14 cellular contexts compared by ENCODE assay signal in genomic region chr3:177110308-177111254, GRCh38.
DNase-seq lines count a peak whose midpoint lies in the region; ATAC-seq and TF ChIP-seq lines count a peak whose summit lies in the region.
"Had no signal": no experiment of that assay in that cellular context is flagged by ENCODE, and none has a peak within 500 bp of the region (broad histone marks: within the 10 kb centered on the region; RNA-seq: fewer than 3 reads in every experiment).

No MANE protein-coding gene starts in this region.

- no peak overlapping the region for H3K4me3 ChIP-seq in CD8-positive, alpha-beta T cell (ENCODE audit: low read depth, low read length)
- H3K4me3 ChIP-seq in mucosa of rectum (ENCODE audit: low read length in 2 of 2) (no peak overlapping the region), ovary (no peak overlapping the region)
- H3K4me3 ChIP-seq: coronary artery had no signal

- no peaks in the 10 kb centered on the region for H3K27me3 ChIP-seq in CD8-positive, alpha-beta T cell (ENCODE audit: insufficient read depth, low read length)
- H3K27me3 ChIP-seq in mucosa of rectum (ENCODE audit: control insufficient read depth in 2 of 2, insufficient read depth in 2 of 2, low read length in 2 of 2), result no peaks in the 10 kb centered on the region
- H3K27me3 ChIP-seq in ovary, result no peaks in the 10 kb centered on the region

- H3K27ac ChIP-seq in CD8-positive, alpha-beta T cell (ENCODE audit: low read depth, low read length), result peak overlapping the region; percentile 18
- peak overlapping the region; percentile 24 to 48 for H3K27ac ChIP-seq in mucosa of rectum (ENCODE audit: low read depth in 2 of 2, low read length in 2 of 2)
- H3K27ac ChIP-seq in ovary, result no peak overlapping the region
- H3K27ac ChIP-seq: coronary artery had no signal

- H3K36me3 ChIP-seq in CD8-positive, alpha-beta T cell (ENCODE audit: insufficient read depth, low read length), result no peaks in the 10 kb centered on the region
- no peaks in the 10 kb centered on the region for H3K36me3 ChIP-seq in mucosa of rectum (ENCODE audit: control insufficient read depth in 2 of 2, insufficient read depth in 2 of 2, low read length in 2 of 2)
- no peaks in the 10 kb centered on the region for H3K36me3 ChIP-seq in ovary

- POLR2A ChIA-PET in CD8-positive, alpha-beta T cell (lab: Charles Lee), result interaction anchor here (0.5 to 2.3 kb wide), 4 partner anchors 10 to 70 kb away, joined by 3 to 7 read pairs (median 3); no protein-coding TSS in a partner anchor
- POLR2A ChIA-PET in activated B cell treated with CpG ODN at 0.5 μM for 24 hours (lab: Charles Lee), result interaction anchor here (1.0 kb wide), 1 partner anchor 41 kb away, joined by 9 read pairs; no protein-coding TSS in a partner anchor

- CTCF ChIA-PET in CD8-positive, alpha-beta T cell (lab: Charles Lee), result no interaction called here
- CTCF ChIA-PET in activated B cell treated with CpG ODN at 0.5 μM for 24 hours (lab: Charles Lee), result no interaction called here

- peak overlapping the region; percentile 90 for H3K27ac Mint-ChIP-seq in CD8-positive, alpha-beta T cell
- peak overlapping the region; percentile 41 for H3K27ac Mint-ChIP-seq in activated B cell treated with CpG ODN at 0.5 μM for 24 hours

- no peaks in the 10 kb centered on the region for H3K9me3 ChIP-seq in CD8-positive, alpha-beta T cell (ENCODE audit: low read length)
- no peaks in the 10 kb centered on the region for H3K9me3 ChIP-seq in mucosa of rectum (ENCODE audit: control insufficient read depth in 2 of 2, low read length in 2 of 2)
- no peaks in the 10 kb centered on the region for H3K9me3 ChIP-seq in ovary
- H3K9me3 ChIP-seq: SK-N-SH had no signal

- ATAC-seq in CD8-positive, alpha-beta T cell, result peak; percentile 34
- ATAC-seq in GM19452 (IDR thresholded peaks at IDR 0.05; ENCODE audit: unreplicated experiment) (peak; percentile 25), activated B cell treated with CpG ODN at 0.5 μM for 24 hours (ENCODE audit: low read depth) (no peak), sciatic nerve (no peak), HG03378 (IDR thresholded peaks at IDR 0.05; ENCODE audit: unreplicated experiment) (no peak)

- no peak for TF ChIP-seq POLR2A in ovary (IDR thresholded peaks at IDR 0.05)

- no peak for DNase-seq in CD8-positive, alpha-beta T cell
- DNase-seq in activated B cell treated with CpG ODN at 0.5 μM for 24 hours, result no peak
- DNase-seq in globus pallidus (ENCODE audit: low spot score), result no peak
- DNase-seq in sciatic nerve (ENCODE audit: low spot score), result no peak
- no peak for DNase-seq in ovary
- DNase-seq: glutamatergic neuron; H7; NCI-H2107; SK-N-SH; stimulated activated CD8-positive, alpha-beta memory T cell treated with anti-CD3 and anti-CD28 coated beads, Interleukin-4, amount 100 ng/mL, for 48 hours had no signal

- no peak overlapping the region for H3K9ac ChIP-seq in mucosa of rectum (ENCODE audit: low read depth in 1 of 2, low read length in 2 of 2)
- H3K9ac ChIP-seq: SK-N-SH had no signal

- 53 to 67% (median 60%) methylated on average over 6 of the region's 6 CpGs for WGBS in ovary, 3 donors

- H3K9me3 Mint-ChIP-seq in CD8-positive, alpha-beta T cell, result no peaks in the 10 kb centered on the region
- no peaks in the 10 kb centered on the region for H3K9me3 Mint-ChIP-seq in activated B cell treated with CpG ODN at 0.5 μM for 24 hours

- peaks cover 7% of the 10 kb centered on the region for H3K36me3 Mint-ChIP-seq in CD8-positive, alpha-beta T cell
- H3K36me3 Mint-ChIP-seq in activated B cell treated with CpG ODN at 0.5 μM for 24 hours (ENCODE audit: low read depth), result peaks cover 11% of the 10 kb centered on the region

- no peaks in the 10 kb centered on the region for H3K27me3 Mint-ChIP-seq in CD8-positive, alpha-beta T cell (ENCODE audit: low read depth)
- H3K27me3 Mint-ChIP-seq in activated B cell treated with CpG ODN at 0.5 μM for 24 hours, result no peaks in the 10 kb centered on the region

- TF ChIP-seq EP300 in ovary (IDR thresholded peaks at IDR 0.05), result no peak

- intact Hi-C loops in CD8-positive, alpha-beta T cell (cut with DNase I, micrococcal nuclease), result loop anchor here in 1 of 2 experiments (2.0 kb wide), 2 partner anchors 14 to 54 kb away; no protein-coding TSS in a partner anchor
- intact Hi-C loops in activated B cell treated with CpG ODN at 0.5 μM for 24 hours (cut with micrococcal nuclease) (loop anchor here (2.0 kb wide), 1 partner anchor 14 kb away; no protein-coding TSS in a partner anchor), sciatic nerve (cut with DNase I) (no loop called here), ovary (cut with DNase I) (no loop called here)

- peaks cover 42% of the 10 kb centered on the region for H3K4me1 ChIP-seq in CD8-positive, alpha-beta T cell (ENCODE audit: insufficient read depth, low read length)
- H3K4me1 ChIP-seq in mucosa of rectum (ENCODE audit: control insufficient read depth in 2 of 2, insufficient read depth in 2 of 2, low read length in 2 of 2), result peaks cover 3 to 15% of the 10 kb centered on the region in 2 donors
- peaks cover 8% of the 10 kb centered on the region for H3K4me1 ChIP-seq in ovary (ENCODE audit: insufficient read depth)

- H3K4me3 Mint-ChIP-seq in CD8-positive, alpha-beta T cell, result peak overlapping the region; percentile 18
- no peak overlapping the region for H3K4me3 Mint-ChIP-seq in activated B cell treated with CpG ODN at 0.5 μM for 24 hours

- H3K4me1 Mint-ChIP-seq in CD8-positive, alpha-beta T cell (ENCODE audit: low read depth), result peaks cover 77% of the 10 kb centered on the region
- H3K4me1 Mint-ChIP-seq in activated B cell treated with CpG ODN at 0.5 μM for 24 hours, result peaks cover 79% of the 10 kb centered on the region

- no peak for TF ChIP-seq CTCF in CD8-positive, alpha-beta T cell (IDR thresholded peaks at IDR 0.05)
- TF ChIP-seq CTCF in activated B cell treated with CpG ODN at 0.5 μM for 24 hours (IDR thresholded peaks at IDR 0.05), result no peak
- TF ChIP-seq CTCF in ovary (IDR thresholded peaks at IDR 0.05), result no peak

Comparison
In these comparisons a context has a peak if more than half of its experiments do, and no peak if none do; other contexts are left out.
1. ATAC-seq: peak in CD8-positive, alpha-beta T cell (single experiment) and GM19452 (single experiment); none in activated B cell treated with CpG ODN at 0.5 μM for 24 hours (single experiment), sciatic nerve (single experiment) and HG03378 (single experiment).
2. H3K27ac ChIP-seq: peak in CD8-positive, alpha-beta T cell (single experiment) and mucosa of rectum (2 of 2); none in ovary (0 of 2).